In genomic region chr2:73291093-73291460, GRCh38 we compare ENCODE assay signal across 8 cellular contexts. TPM values are rescaled to one million over a fixed set of nuclear protein-coding genes. Genes with fewer than 3 reads are reported as not detected.
DNase-seq lines count a peak whose midpoint lies in the region; ATAC-seq and TF ChIP-seq lines count a peak whose summit lies in the region.

No MANE protein-coding gene starts in this region.

- no peak for TF ChIP-seq CTCF in DOHH2 (IDR thresholded peaks at IDR 0.05; ENCODE audit: low read depth, low read length, poor library complexity, severe bottlenecking)
- TF ChIP-seq CTCF in glutamatergic neuron (IDR thresholded peaks at IDR 0.05; ENCODE audit: partially characterized antibody, unreplicated experiment), result no peak
- TF ChIP-seq CTCF in omental fat pad (IDR thresholded peaks at IDR 0.05), result no peak

- no peaks in the 10 kb centered on the region for H3K9me2 ChIP-seq in DOHH2 (replicated peaks; ENCODE audit: control insufficient read depth, low read length)

- DNase-seq in MV-4-11 (lab: John Stamatoyannopoulos, UW) (peak; percentile 64), glutamatergic neuron (peak; percentile 34), retina (peak; percentile 92), NCI-H2107 treated with DMSO at 0.1 percent for 48 hours (lab: John Stamatoyannopoulos, UW; ENCODE audit: unreplicated experiment) (no peak), omental fat pad (ENCODE audit: low spot score) (no peak)
- peak; percentile 58 for DNase-seq in activated T-helper 1 cell treated with anti-CD3 and anti-CD28 coated beads, Interleukin-12 subunit alpha, Interleukin-12 subunit beta, Interleukin-2, Interleukin-4 antibody, amounts not matched to agents 30 ng/mL and 10 ng/mL and 1 ng/mL, durations not matched to agents 14 hours and 24 hours and 36 hours (ENCODE audit: low spot score)

- H4K20me1 ChIP-seq in DOHH2 (ENCODE audit: control insufficient read depth, insufficient read depth, low read depth, low read length), result peaks cover 4% of the 10 kb centered on the region

- H3K27me3 ChIP-seq in DOHH2 (ENCODE audit: control insufficient read depth, low read length), result peaks cover 53% of the 10 kb centered on the region

- H3K27me3 Mint-ChIP-seq in activated T-helper 1 cell treated with anti-CD3 and anti-CD28 coated beads, Interleukin-12 subunit alpha, Interleukin-12 subunit beta, Interleukin-2, Interleukin-4 antibody, amounts not matched to agents 30 ng/mL and 10 ng/mL and 1 ng/mL, durations not matched to agents 14 hours and 24 hours and 36 hours (ENCODE audit: insufficient read depth), result peaks cover 59% of the 10 kb centered on the region
- H3K27me3 Mint-ChIP-seq in glutamatergic neuron (ENCODE audit: unreplicated experiment), result peaks cover 12% of the 10 kb centered on the region

- no peaks in the 10 kb centered on the region for H3K9me3 ChIP-seq in DOHH2 (ENCODE audit: control insufficient read depth, insufficient read depth, low read length)

- peak overlapping the region; percentile 16; the same call in 1 of the 2 replicates for H3K4me2 ChIP-seq in DOHH2 (ENCODE audit: low read length)

- no peaks in the 10 kb centered on the region for H3K36me3 Mint-ChIP-seq in activated T-helper 1 cell treated with anti-CD3 and anti-CD28 coated beads, Interleukin-12 subunit alpha, Interleukin-12 subunit beta, Interleukin-2, Interleukin-4 antibody, amounts not matched to agents 30 ng/mL and 10 ng/mL and 1 ng/mL, durations not matched to agents 14 hours and 24 hours and 36 hours (ENCODE audit: low read depth)
- no peaks in the 10 kb centered on the region for H3K36me3 Mint-ChIP-seq in glutamatergic neuron (ENCODE audit: unreplicated experiment)

- no peak overlapping the region for H3K27ac ChIP-seq in DOHH2 (ENCODE audit: low read depth, low read length)

- H3K4me3 Mint-ChIP-seq in activated T-helper 1 cell treated with anti-CD3 and anti-CD28 coated beads, Interleukin-12 subunit alpha, Interleukin-12 subunit beta, Interleukin-2, Interleukin-4 antibody, amounts not matched to agents 30 ng/mL and 10 ng/mL and 1 ng/mL, durations not matched to agents 14 hours and 24 hours and 36 hours, result peak overlapping the region; percentile 76
- H3K4me3 Mint-ChIP-seq in glutamatergic neuron (ENCODE audit: unreplicated experiment), result peak overlapping the region; percentile 70

- ATAC-seq in HG03108 (IDR thresholded peaks at IDR 0.05; ENCODE audit: unreplicated experiment) (no peak), omental fat pad (ENCODE audit: low FRiP score) (no peak)

- intact Hi-C loops in activated T-helper 1 cell treated with anti-CD3 and anti-CD28 coated beads, Interleukin-12 subunit alpha, Interleukin-12 subunit beta, Interleukin-2, Interleukin-4 antibody, amounts not matched to agents 30 ng/mL and 10 ng/mL and 1 ng/mL, durations not matched to agents 14 hours and 24 hours and 36 hours (cut with micrococcal nuclease), result loop anchor here (1.0 to 10.0 kb wide), 6 partner anchors 22 to 1666 kb away; partner anchors contain the start of genes EMX1, POLE4, SEMA4F and SMYD5

- H3F3A ChIP-seq in DOHH2 (ENCODE audit: control insufficient read depth, insufficient read depth), result peaks cover 2% of the 10 kb centered on the region; the same call in 1 of the 2 replicates

- H3K27ac Mint-ChIP-seq in activated T-helper 1 cell treated with anti-CD3 and anti-CD28 coated beads, Interleukin-12 subunit alpha, Interleukin-12 subunit beta, Interleukin-2, Interleukin-4 antibody, amounts not matched to agents 30 ng/mL and 10 ng/mL and 1 ng/mL, durations not matched to agents 14 hours and 24 hours and 36 hours, result peak overlapping the region; percentile 57
- H3K27ac Mint-ChIP-seq in glutamatergic neuron (ENCODE audit: unreplicated experiment), result no peak overlapping the region

- H3K36me3 ChIP-seq in DOHH2 (ENCODE audit: control insufficient read depth, low read length), result no peaks in the 10 kb centered on the region

- no peak overlapping the region for H3K4me3 ChIP-seq in DOHH2 (ENCODE audit: low read length)

- H3K79me2 ChIP-seq in DOHH2 (ENCODE audit: control insufficient read depth, low read length), result no peaks in the 10 kb centered on the region

- no peaks in the 10 kb centered on the region for H3K9me3 Mint-ChIP-seq in activated T-helper 1 cell treated with anti-CD3 and anti-CD28 coated beads, Interleukin-12 subunit alpha, Interleukin-12 subunit beta, Interleukin-2, Interleukin-4 antibody, amounts not matched to agents 30 ng/mL and 10 ng/mL and 1 ng/mL, durations not matched to agents 14 hours and 24 hours and 36 hours
- peaks cover 3% of the 10 kb centered on the region for H3K9me3 Mint-ChIP-seq in glutamatergic neuron (ENCODE audit: unreplicated experiment)

- peaks cover 10% of the 10 kb centered on the region for H3K4me1 ChIP-seq in DOHH2 (ENCODE audit: control insufficient read depth, low read length)

- H3K4me1 Mint-ChIP-seq in activated T-helper 1 cell treated with anti-CD3 and anti-CD28 coated beads, Interleukin-12 subunit alpha, Interleukin-12 subunit beta, Interleukin-2, Interleukin-4 antibody, amounts not matched to agents 30 ng/mL and 10 ng/mL and 1 ng/mL, durations not matched to agents 14 hours and 24 hours and 36 hours (ENCODE audit: low read depth), result peaks cover 14% of the 10 kb centered on the region
- H3K4me1 Mint-ChIP-seq in glutamatergic neuron (ENCODE audit: low read depth, unreplicated experiment), result no peaks in the 10 kb centered on the region

RNA-seq across cellular contexts. Expression of gene EGR4, which starts 2.3 kb away (rescaled TPM):
- total RNA-seq in activated T-helper 1 cell treated with anti-CD3 and anti-CD28 coated beads, Interleukin-12 subunit alpha, Interleukin-12 subunit beta, Interleukin-2, Interleukin-4 antibody, amounts not matched to agents 30 ng/mL and 10 ng/mL and 1 ng/mL, durations not matched to agents 14 hours and 24 hours and 36 hours, result 1.9 TPM in 2 replicates
- not detected for total RNA-seq in glutamatergic neuron (ENCODE audit: unreplicated experiment)
- total RNA-seq in omental fat pad, result not detected

RNA-seq across cellular contexts. Expression of gene FBXO41, which starts 6.8 kb away (rescaled TPM):
- total RNA-seq in activated T-helper 1 cell treated with anti-CD3 and anti-CD28 coated beads, Interleukin-12 subunit alpha, Interleukin-12 subunit beta, Interleukin-2, Interleukin-4 antibody, amounts not matched to agents 30 ng/mL and 10 ng/mL and 1 ng/mL, durations not matched to agents 14 hours and 24 hours and 36 hours, result 29.3 and 30.9 TPM in 2 replicates
- total RNA-seq in glutamatergic neuron (ENCODE audit: unreplicated experiment) (14.0 TPM), omental fat pad (1 to 10 TPM; 1.1 to 3.1 (median 2.0) TPM)

RNA-seq across cellular contexts. Expression of gene CCT7, which starts 57.0 kb away (rescaled TPM):
- 631 and 648 TPM in 2 replicates for total RNA-seq in activated T-helper 1 cell treated with anti-CD3 and anti-CD28 coated beads, Interleukin-12 subunit alpha, Interleukin-12 subunit beta, Interleukin-2, Interleukin-4 antibody, amounts not matched to agents 30 ng/mL and 10 ng/mL and 1 ng/mL, durations not matched to agents 14 hours and 24 hours and 36 hours
- total RNA-seq in glutamatergic neuron (ENCODE audit: unreplicated experiment) (269 TPM), omental fat pad (100 to 1,000 TPM; 187 to 208 (median 202) TPM)

RNA-seq across cellular contexts. Expression of gene PRADC1, which starts 58.0 kb away (rescaled TPM):
- total RNA-seq in activated T-helper 1 cell treated with anti-CD3 and anti-CD28 coated beads, Interleukin-12 subunit alpha, Interleukin-12 subunit beta, Interleukin-2, Interleukin-4 antibody, amounts not matched to agents 30 ng/mL and 10 ng/mL and 1 ng/mL, durations not matched to agents 14 hours and 24 hours and 36 hours, result 16.6 and 18.6 TPM in 2 replicates
- total RNA-seq in glutamatergic neuron (ENCODE audit: unreplicated experiment) (26.8 TPM), omental fat pad (10 to 100 TPM; 23.1 to 44.0 (median 38.5) TPM)

Comparison
In these comparisons a context has a peak if more than half of its experiments do, and no peak if none do; other contexts are left out.
1. DNase-seq: peak in MV-4-11 (single experiment), activated T-helper 1 cell treated with anti-CD3 and anti-CD28 coated beads, Interleukin-12 subunit alpha, Interleukin-12 subunit beta, Interleukin-2, Interleukin-4 antibody, amounts not matched to agents 30 ng/mL and 10 ng/mL and 1 ng/mL, durations not matched to agents 14 hours and 24 hours and 36 hours (single experiment), glutamatergic neuron (single experiment) and retina (single experiment); none in NCI-H2107 treated with DMSO at 0.1 percent for 48 hours (single experiment) and omental fat pad (single experiment).